Comparison of ENCODE assay signal across 8 cellular contexts in the genomic region with DNA sequence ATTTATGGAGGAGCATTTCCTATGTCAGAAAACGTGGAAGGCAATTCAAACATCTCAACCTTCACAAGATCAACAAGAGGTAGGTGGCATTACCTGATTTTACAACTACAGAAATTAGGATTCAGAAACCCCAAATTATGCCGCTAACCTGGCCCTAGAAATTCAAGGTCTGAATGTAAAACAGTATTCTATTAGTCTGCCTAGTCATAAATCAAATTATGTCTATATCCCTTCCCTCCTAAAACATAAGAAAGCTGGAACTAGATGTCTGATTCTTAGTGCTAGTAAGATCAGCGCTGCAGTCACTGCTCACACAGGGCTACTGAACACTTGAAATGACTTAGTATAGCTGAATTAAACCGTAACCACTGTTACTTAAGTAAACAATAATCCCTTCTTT. TPM values are rescaled to one million over a fixed set of nuclear protein-coding genes. Genes with fewer than 3 reads are reported as not detected.
DNase-seq lines count a peak whose midpoint lies in the region; ATAC-seq and TF ChIP-seq lines count a peak whose summit lies in the region.

No MANE protein-coding gene starts in this region.

- H3K4me1 ChIP-seq in PC-9 (replicated peaks; ENCODE audit: insufficient read depth) (peaks cover 48% of the 10 kb centered on the region), parathyroid adenoma (peaks cover 2% of the 10 kb centered on the region)

- TF ChIP-seq CTCF in GM12864 (IDR thresholded peaks at IDR 0.05; ENCODE audit: low read depth, low read length, missing control alignments) (no peak), PC-9 (conservative IDR thresholded peaks at IDR 0.05) (no peak), parathyroid adenoma (IDR thresholded peaks at IDR 0.05) (no peak)

- H3K79me2 ChIP-seq in PC-9 (ENCODE audit: low read depth) (peaks cover 64% of the 10 kb centered on the region), parathyroid adenoma (peaks cover 26% of the 10 kb centered on the region)

- H3K36me3 ChIP-seq in PC-9 (ENCODE audit: low read depth), result peaks cover 24% of the 10 kb centered on the region
- no peaks in the 10 kb centered on the region for H3K36me3 ChIP-seq in parathyroid adenoma (ENCODE audit: control insufficient read depth, insufficient read depth, low read length)

- H3K9ac ChIP-seq in parathyroid adenoma, result no peak overlapping the region

- H3K27ac ChIP-seq in PC-9, result peak overlapping the region; percentile 74
- no peak overlapping the region for H3K27ac ChIP-seq in parathyroid adenoma

- POLR2A ChIA-PET in PC-9 (lab: Charles Lee; ENCODE audit: unreplicated experiment), result interaction anchor here (0.6 to 0.7 kb wide), 2 partner anchors 34 to 740 kb away, joined by 3 read pairs; partner anchors contain the start of gene RBM34

- CTCF ChIA-PET in PC-9 (lab: Charles Lee), result no interaction called here

- no peaks in the 10 kb centered on the region for H3K9me2 ChIP-seq in PC-9 (ENCODE audit: insufficient read depth)

- H3K4me3 ChIP-seq in GM12864 (ENCODE audit: low read depth, low read length) (peak overlapping the region; percentile 83), PC-9 (peak overlapping the region; percentile 90), parathyroid adenoma (ENCODE audit: low read depth, low read length) (peak overlapping the region; percentile 79)

- no TSS peak for BruUV-seq in PC-9 (replicated peaks; lab: Mats Ljungman, UMichigan)

- no peak for TF ChIP-seq POLR2A in erythroblast (IDR thresholded peaks at IDR 0.05; ENCODE audit: low read length)

- H3K27me3 ChIP-seq in PC-9 (ENCODE audit: insufficient read depth, low read depth) (no peaks in the 10 kb centered on the region), parathyroid adenoma (ENCODE audit: control insufficient read depth, insufficient read depth, low read length) (no peaks in the 10 kb centered on the region)

- no peak overlapping the region for H2AFZ ChIP-seq in PC-9
- no peak overlapping the region for H2AFZ ChIP-seq in parathyroid adenoma

- no peak for ATAC-seq in GM19023 (IDR thresholded peaks at IDR 0.05; ENCODE audit: unreplicated experiment)

- peak overlapping the region; percentile 81 for H3K4me2 ChIP-seq in PC-9
- H3K4me2 ChIP-seq in parathyroid adenoma (ENCODE audit: low read length), result peak overlapping the region; percentile 69

- DNase-seq in GM12864 (ENCODE audit: low read depth) (no peak), PC-9 (no peak), erythroblast (lab: John Stamatoyannopoulos, UW) (peak; percentile 37 to 55), GM03348 (ENCODE audit: low spot score) (no peak), NCI-H1048 (lab: John Stamatoyannopoulos, UW) (no peak), EL (no peak)

- H4K20me1 ChIP-seq in PC-9 (ENCODE audit: insufficient read depth), result peaks cover 56% of the 10 kb centered on the region

- intact Hi-C loops in PC-9 (cut with micrococcal nuclease; ENCODE audit: unreplicated experiment), result loop anchor here (10.0 kb wide), 1 partner anchor 198 kb away; the partner anchor contains the start of genes ARID4B and GGPS1

- no peaks in the 10 kb centered on the region for H3K9me3 ChIP-seq in PC-9 (ENCODE audit: insufficient read depth, low read depth)
- H3K9me3 ChIP-seq in parathyroid adenoma (ENCODE audit: control insufficient read depth, low read length), result no peaks in the 10 kb centered on the region

- H3F3A ChIP-seq in PC-9 (ENCODE audit: insufficient read depth, low read depth), result peaks cover 45% of the 10 kb centered on the region

RNA-seq across cellular contexts. Expression of gene TOMM20, which starts 1.4 kb away (rescaled TPM):
- 165 and 187 TPM in 2 replicates for total RNA-seq in PC-9 (2021)

RNA-seq across cellular contexts. Expression of gene RBM34, which starts 33.8 kb away (rescaled TPM):
- 101 and 106 TPM in 2 replicates for total RNA-seq in PC-9 (2021)

Comparison
In these comparisons a context has a peak if more than half of its experiments do, and no peak if none do; other contexts are left out.
1. DNase-seq: peak in erythroblast (2 of 2); none in GM12864 (single experiment), PC-9 (0 of 2), GM03348 (single experiment), NCI-H1048 (single experiment) and EL (single experiment).
2. Peak in every context shown above with its lines, with median percentiles within 50 percentile points of each other: H3K4me3 ChIP-seq.